15 cellular contexts compared by ENCODE assay signal in genomic region chr7:11315687-11316258, GRCh38.
DNase-seq lines count a peak whose midpoint lies in the region; ATAC-seq and TF ChIP-seq lines count a peak whose summit lies in the region.
"Had no signal": no experiment of that assay in that cellular context is flagged by ENCODE, and none has a peak within 500 bp of the region (broad histone marks: within the 10 kb centered on the region; RNA-seq: fewer than 3 reads in every experiment).

No MANE protein-coding gene starts in this region.

- H3K4me3 Mint-ChIP-seq in WTC11 = no peak overlapping the region
- H3K4me3 Mint-ChIP-seq: natural killer cell treated with Interleukin-12 subunit alpha and Interleukin-12 subunit beta and Interleukin-15 and Interleukin-18, amount 100 ng/mL, for 72 hours had no signal

- H3K4me3 ChIP-seq in tibial artery (no peak overlapping the region), A673 (ENCODE audit: low read depth, low read length, poor library complexity, severe bottlenecking) (no peak overlapping the region)
- H3K4me3 ChIP-seq: right lobe of liver, uterus had no signal

- H3K36me3 Mint-ChIP-seq in WTC11 = no peaks in the 10 kb centered on the region
- no peaks in the 10 kb centered on the region for H3K36me3 Mint-ChIP-seq in activated naive CD4-positive, alpha-beta T cell treated with anti-CD3 and anti-CD28 coated beads, Interleukin-2, amount 50 U/mL, for 72 hours
- H3K36me3 Mint-ChIP-seq: natural killer cell treated with Interleukin-12 subunit alpha and Interleukin-12 subunit beta and Interleukin-15 and Interleukin-18, amount 100 ng/mL, for 72 hours had no signal

- H3K27ac ChIP-seq in tibial artery = no peak overlapping the region
- H3K27ac ChIP-seq in A673 (ENCODE audit: low read depth, low read length, poor library complexity, severe bottlenecking) = no peak overlapping the region
- H3K27ac ChIP-seq: right lobe of liver, uterus had no signal

- intact Hi-C loops in tibial artery (cut with DNase I; ENCODE audit: low total_unique reads) (no loop called here), A673 (cut with micrococcal nuclease; ENCODE audit: unreplicated experiment) (no loop called here)

- no TSS peak for BruUV-seq in A673 (replicated peaks; lab: Mats Ljungman, UMichigan)

- no peaks in the 10 kb centered on the region for H3K9me3 Mint-ChIP-seq in WTC11
- no peaks in the 10 kb centered on the region for H3K9me3 Mint-ChIP-seq in activated naive CD4-positive, alpha-beta T cell treated with anti-CD3 and anti-CD28 coated beads, Interleukin-2, amount 50 U/mL, for 72 hours

- peaks cover 14% of the 10 kb centered on the region for H3K4me1 Mint-ChIP-seq in WTC11

- CTCF ChIA-PET in WTC11 (lab: Charles Lee) = no interaction called here
- CTCF ChIA-PET in A673 (lab: Charles Lee) = no interaction called here

- H3K27ac Mint-ChIP-seq in WTC11 = no peak overlapping the region
- no peak overlapping the region for H3K27ac Mint-ChIP-seq in activated naive CD4-positive, alpha-beta T cell treated with anti-CD3 and anti-CD28 coated beads, Interleukin-2, amount 50 U/mL, for 72 hours
- H3K27ac Mint-ChIP-seq: natural killer cell treated with Interleukin-12 subunit alpha and Interleukin-12 subunit beta and Interleukin-15 and Interleukin-18, amount 100 ng/mL, for 72 hours had no signal

- H3K9me3 ChIP-seq in tibial artery (no peaks in the 10 kb centered on the region), A673 (ENCODE audit: low read depth, low read length, poor library complexity, severe bottlenecking) (no peaks in the 10 kb centered on the region)
- H3K9me3 ChIP-seq: right lobe of liver, uterus had no signal

- no peaks in the 10 kb centered on the region for H3K4me1 ChIP-seq in tibial artery
- H3K4me1 ChIP-seq in A673 (ENCODE audit: insufficient read depth, low read length, poor library complexity, severe bottlenecking) = no peaks in the 10 kb centered on the region
- H3K4me1 ChIP-seq: right lobe of liver, uterus had no signal

- no peak for DNase-seq in WTC11 (ENCODE audit: low spot score)
- no peak for DNase-seq in tibial artery
- no peak for DNase-seq in NCI-H2171 treated with DMSO at 0.1 percent for 48 hours (lab: John Stamatoyannopoulos, UW)
- no peak for DNase-seq in activated naive CD4-positive, alpha-beta T cell treated with anti-CD3 and anti-CD28 coated beads, Interleukin-2, amount 50 U/mL, for 72 hours (ENCODE audit: low spot score in 2 of 2)
- DNase-seq in A673 (ENCODE audit: low spot score) = no peak
- DNase-seq: activated T-cell treated with anti-CD3 and anti-CD28 coated beads, Interleukin-2, amount 50 U/mL, for 1 hour; DMS153; left ventricle myocardium superior; right lobe of liver; stimulated activated naive CD4-positive, alpha-beta T cell; uterus had no signal

- POLR2A ChIA-PET in WTC11 (lab: Charles Lee) (no interaction called here), A673 (lab: Charles Lee; ENCODE audit: low non-redundant PET) (no interaction called here)

- H3K27me3 Mint-ChIP-seq in WTC11 (ENCODE audit: low read depth) = no peaks in the 10 kb centered on the region
- H3K27me3 Mint-ChIP-seq: natural killer cell treated with Interleukin-12 subunit alpha and Interleukin-12 subunit beta and Interleukin-15 and Interleukin-18, amount 100 ng/mL, for 72 hours had no signal

- TF ChIP-seq CTCF in WTC11 (IDR thresholded peaks at IDR 0.05) (no peak), tibial artery (IDR thresholded peaks at IDR 0.05) (no peak), A673 (conservative IDR thresholded peaks at IDR 0.05; ENCODE audit: low read depth, low read length) (no peak)

- ATAC-seq in GM18502 (IDR thresholded peaks at IDR 0.05; ENCODE audit: poor library complexity, unreplicated experiment) (peak; percentile 71), GM19468 (IDR thresholded peaks at IDR 0.05; ENCODE audit: extremely low read depth, unreplicated experiment) (peak; percentile 17), HG02885 (IDR thresholded peaks at IDR 0.05; ENCODE audit: poor library complexity, unreplicated experiment) (peak; percentile 78), WTC11 (peak; percentile 20; the same call in 1 of the 2 replicates)
- ATAC-seq in activated naive CD4-positive, alpha-beta T cell treated with anti-CD3 and anti-CD28 coated beads, Interleukin-2, amount 50 U/mL, for 72 hours = no peak
- ATAC-seq: left ventricle myocardium superior; natural killer cell treated with Interleukin-12 subunit alpha and Interleukin-12 subunit beta and Interleukin-15 and Interleukin-18, amount 100 ng/mL, for 72 hours; right lobe of liver had no signal

- H3K36me3 ChIP-seq in tibial artery = no peaks in the 10 kb centered on the region
- H3K36me3 ChIP-seq in A673 (ENCODE audit: insufficient read depth, low read length, poor library complexity, severe bottlenecking) = no peaks in the 10 kb centered on the region
- H3K36me3 ChIP-seq: right lobe of liver, uterus had no signal

- no peaks in the 10 kb centered on the region for H3K27me3 ChIP-seq in tibial artery
- H3K27me3 ChIP-seq in A673 (replicated peaks; ENCODE audit: insufficient read depth, low read depth, low read length, poor library complexity) = no peaks in the 10 kb centered on the region
- H3K27me3 ChIP-seq: right lobe of liver, uterus had no signal

TF ChIP-seq in WTC11, 78 proteins besides CTCF, POLR2A, EP300 and RAD21 (continues in another document):
- TF ChIP-seq FOXP4 (CRISPR knock-in tag; IDR thresholded peaks at IDR 0.05) (no peak), AR (CRISPR knock-in tag; IDR thresholded peaks at IDR 0.05) (no peak), IRF1 (CRISPR knock-in tag; IDR thresholded peaks at IDR 0.05) (no peak), GTF2I (CRISPR knock-in tag; conservative IDR thresholded peaks at IDR 0.05) (no peak), ZNF138 (CRISPR knock-in tag; conservative IDR thresholded peaks at IDR 0.05) (no peak), SMAD4 (CRISPR knock-in tag; IDR thresholded peaks at IDR 0.05) (no peak), SP1 (CRISPR knock-in tag; conservative IDR thresholded peaks at IDR 0.05) (no peak), JAZF1 (CRISPR knock-in tag; IDR thresholded peaks at IDR 0.05) (no peak), NFATC4 (CRISPR knock-in tag; IDR thresholded peaks at IDR 0.05) (no peak), ZNF416 (CRISPR knock-in tag; IDR thresholded peaks at IDR 0.05) (no peak), ZBTB21 (CRISPR knock-in tag; IDR thresholded peaks at IDR 0.05; ENCODE audit: borderline replicate concordance) (no peak), ZNF232 (CRISPR knock-in tag; IDR thresholded peaks at IDR 0.05) (no peak)

Comparison
In these comparisons a context has a peak if more than half of its experiments do, and no peak if none do; other contexts are left out.
1. ATAC-seq: peak in GM18502 (single experiment), GM19468 (single experiment), HG02885 (single experiment) and WTC11 (single experiment); none in activated naive CD4-positive, alpha-beta T cell treated with anti-CD3 and anti-CD28 coated beads, Interleukin-2, amount 50 U/mL, for 72 hours (0 of 2).